In the genomic region with DNA sequence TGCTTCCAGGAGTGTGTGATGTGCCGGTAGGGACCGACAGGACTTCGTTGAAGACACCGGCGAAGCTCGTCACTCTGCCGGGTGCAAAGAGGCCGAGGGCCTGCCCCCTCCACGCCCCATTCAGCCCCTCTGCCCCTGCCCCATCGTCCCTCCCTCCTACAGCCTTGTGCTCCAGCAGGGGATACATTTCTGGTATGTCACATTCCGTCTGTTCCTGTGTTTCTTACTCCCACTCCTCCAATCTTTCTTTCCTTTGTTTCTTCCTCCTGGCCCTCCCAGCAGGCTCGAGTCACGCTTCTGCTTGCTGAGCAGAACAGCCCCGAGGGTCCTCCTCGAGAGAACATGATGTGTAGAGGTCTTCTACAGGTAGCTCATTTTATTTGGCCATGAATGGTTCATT, we compare ENCODE assay signal across 15 cellular contexts. TPM values are rescaled to one million over a fixed set of nuclear protein-coding genes. Genes with fewer than 3 reads are reported as not detected.
"Had no signal": no experiment of that assay in that cellular context is flagged by ENCODE, and none has a peak within 500 bp of the region (broad histone marks: within the 10 kb centered on the region; RNA-seq: fewer than 3 reads in every experiment).

Gene FAM236B (minus strand): TSS at position 101 of the 400 bp plus-strand sequence. CDS start 100 bp downstream, at position 1.

RNA-seq across cellular contexts. Expression of gene FAM236B, which starts in this region (rescaled TPM):
- total RNA-seq: stomach, subcutaneous adipose tissue, suprapubic skin, temporal lobe, thoracic aorta, thyroid gland, tibial nerve, transverse colon, upper lobe of left lung, upper lobe of right lung, ureter, urinary bladder, uterus, vagina had no signal
- polyA plus RNA-seq: stomach, thymus, urinary bladder had no signal
